In genomic region chr2:9990735-9991134, GRCh38 we compare ENCODE assay signal across 12 cellular contexts. TPM values are rescaled to one million over a fixed set of nuclear protein-coding genes. Genes with fewer than 3 reads are reported as not detected.
DNase-seq lines count a peak whose midpoint lies in the region; ATAC-seq and TF ChIP-seq lines count a peak whose summit lies in the region.
"Had no signal": no experiment of that assay in that cellular context is flagged by ENCODE, and none has a peak within 500 bp of the region (broad histone marks: within the 10 kb centered on the region; RNA-seq: fewer than 3 reads in every experiment).

No MANE protein-coding gene starts in this region.

- TF ChIP-seq CTCF in AG10803 (conservative IDR thresholded peaks at IDR 0.05; ENCODE audit: low read length) (no peak), gastroesophageal sphincter (IDR thresholded peaks at IDR 0.05) (no peak)

- no peaks in the 10 kb centered on the region for H3K79me2 ChIP-seq in mesendoderm (ENCODE audit: control insufficient read depth, insufficient read depth, low read length)

- H3K79me1 ChIP-seq in mesendoderm (ENCODE audit: low read length): no peaks in the 10 kb centered on the region

- H3K4me3 ChIP-seq in AG10803 (ENCODE audit: low read length) (no peak overlapping the region), gastroesophageal sphincter (no peak overlapping the region), mesendoderm (ENCODE audit: low read length) (no peak overlapping the region)
- H3K4me3 ChIP-seq: vagina had no signal

- no peak overlapping the region for H2BK5ac ChIP-seq in mesendoderm (ENCODE audit: low read length)

- H3K56ac ChIP-seq in mesendoderm (ENCODE audit: low read length): no peak overlapping the region

- no peak overlapping the region for H2AK5ac ChIP-seq in mesendoderm (ENCODE audit: low read length)

- H3K9ac ChIP-seq in mesendoderm (ENCODE audit: low read length): no peak overlapping the region

- no peaks in the 10 kb centered on the region for H3K9me3 ChIP-seq in gastroesophageal sphincter
- H3K9me3 ChIP-seq: vagina had no signal

- ATAC-seq in gastroesophageal sphincter: peak; percentile 66
- ATAC-seq in HG02840 (IDR thresholded peaks at IDR 0.05; ENCODE audit: low FRiP score, unreplicated experiment): no peak

- H3K36me3 ChIP-seq in gastroesophageal sphincter: no peaks in the 10 kb centered on the region
- no peaks in the 10 kb centered on the region for H3K36me3 ChIP-seq in mesendoderm (ENCODE audit: control insufficient read depth, insufficient read depth, low read length)
- H3K36me3 ChIP-seq: vagina had no signal

- H4K5ac ChIP-seq in mesendoderm (ENCODE audit: low read length): no peak overlapping the region

- WGBS in gastroesophageal sphincter (ENCODE audit: low coverage in 1 of 2), 2 donors: 57 to 60% methylated on average over 4 to 6 of the region's 6 CpGs
- no CpG with 5 or more reads among the region's 6 CpGs for WGBS in mesendoderm (ENCODE audit: extremely low coverage, insufficient coverage, low lambda C conversion rate)

- TF ChIP-seq EP300 in gastroesophageal sphincter (IDR thresholded peaks at IDR 0.05): no peak

- H3K27me3 ChIP-seq in gastroesophageal sphincter: no peaks in the 10 kb centered on the region
- H3K27me3 ChIP-seq in mesendoderm (ENCODE audit: insufficient read depth, low read length, poor library complexity): no peaks in the 10 kb centered on the region
- H3K27me3 ChIP-seq: vagina had no signal

- no peak overlapping the region for H4K8ac ChIP-seq in mesendoderm (ENCODE audit: low read depth, low read length)

- H3K27ac ChIP-seq in gastroesophageal sphincter (no peak overlapping the region), mesendoderm (ENCODE audit: low read depth, low read length) (no peak overlapping the region)

- H3K4ac ChIP-seq in mesendoderm (ENCODE audit: low read depth, low read length): no peak overlapping the region

- no peak overlapping the region for H3K18ac ChIP-seq in mesendoderm (ENCODE audit: low read length)

- no peak for TF ChIP-seq POLR2A in gastroesophageal sphincter (IDR thresholded peaks at IDR 0.05)

- H2BK120ac ChIP-seq in mesendoderm (ENCODE audit: low read depth, low read length): no peak overlapping the region

- no peak overlapping the region for H3K23ac ChIP-seq in mesendoderm (ENCODE audit: low read length)

- DNase-seq in AG10803 (ENCODE audit: low read depth) (peak; percentile 53), NCI-H2227 treated with DMSO at 0.1 percent for 48 hours (lab: John Stamatoyannopoulos, UW) (peak; percentile 2), mesendoderm (peak; percentile 58), epidermal melanocyte (ENCODE audit: insufficient read length, low spot score) (no peak), 8988T (no peak), UCSD-AML1 (lab: John Stamatoyannopoulos, UW; ENCODE audit: unreplicated experiment) (no peak)
- DNase-seq: activated CD4-positive, CD25-positive, alpha-beta regulatory T cell; activated T-cell treated with anti-CD3 and anti-CD28 coated beads, Interleukin-2, amount 50 U/mL, for 24 hours; NCI-H526 had no signal

- no peak overlapping the region for H3K4me2 ChIP-seq in mesendoderm (ENCODE audit: low read length)

- no peak overlapping the region for H2BK15ac ChIP-seq in mesendoderm (replicated peaks; ENCODE audit: low read depth)

- H3K4me1 ChIP-seq in gastroesophageal sphincter: peaks cover 0 to 25% (median 0%) of the 10 kb centered on the region in 3 donors
- no peaks in the 10 kb centered on the region for H3K4me1 ChIP-seq in mesendoderm (ENCODE audit: control insufficient read depth, low read depth, low read length)

RNA-seq across cellular contexts. Expression of gene GRHL1, which starts 39.2 kb away (rescaled TPM):
- total RNA-seq in gastroesophageal sphincter: 1 to 10 TPM; 1.3 to 6.1 (median 2.3) TPM
- 1.3 TPM for polyA plus RNA-seq in mesendoderm (2013, experiment 1 of 2)
- polyA plus RNA-seq in mesendoderm (2013, experiment 2 of 2): 1.4 TPM

RNA-seq across cellular contexts. Expression of gene KLF11, which starts 52.6 kb away (rescaled TPM):
- total RNA-seq in gastroesophageal sphincter: 10 to 100 TPM; 20.1 to 57.2 (median 33.6) TPM
- 5.2 TPM for polyA plus RNA-seq in mesendoderm (2013, experiment 1 of 2)
- polyA plus RNA-seq in mesendoderm (2013, experiment 2 of 2): 5.3 TPM

Comparison
In these comparisons a context has a peak if more than half of its experiments do, and no peak if none do; other contexts are left out.
1. DNase-seq: peak in AG10803 (single experiment), NCI-H2227 treated with DMSO at 0.1 percent for 48 hours (single experiment) and mesendoderm (single experiment); none in epidermal melanocyte (single experiment), 8988T (single experiment) and UCSD-AML1 (single experiment).